8 cellular contexts compared by ENCODE assay signal in genomic region chrX:155048997-155049619, GRCh38. TPM values are rescaled to one million over a fixed set of nuclear protein-coding genes. Genes with fewer than 3 reads are reported as not detected.
DNase-seq lines count a peak whose midpoint lies in the region; ATAC-seq and TF ChIP-seq lines count a peak whose summit lies in the region.

No MANE protein-coding gene starts in this region.

- CTCF ChIA-PET in AG04450 (lab: Charles Lee), result interaction anchor here (0.7 to 1.9 kb wide), 9 partner anchors 8 to 69 kb away, joined by 3 to 11 read pairs (median 4); no protein-coding TSS in a partner anchor

- H3K36me3 ChIP-seq in left ventricle myocardium inferior (peaks cover 23% of the 10 kb centered on the region), gastrocnemius medialis (no peaks in the 10 kb centered on the region)

- DNase-seq in AG04450 (ENCODE audit: low read depth, low spot score) (no peak), NCI-H748 (lab: John Stamatoyannopoulos, UW; ENCODE audit: unreplicated experiment) (peak; percentile 55), left ventricle myocardium inferior (no peak), gastrocnemius medialis (peak in 1 of 2 donors; percentile 50), HK-2 (ENCODE audit: unreplicated experiment) (no peak), NCI-H187 treated with DMSO at 0.1 percent for 48 hours (lab: John Stamatoyannopoulos, UW) (no peak)
- peak; percentile 33 for DNase-seq in activated naive CD4-positive, alpha-beta T cell treated with anti-CD3 and anti-CD28 coated beads, Interleukin-2, amount 50 U/mL, for 16 hours

- peaks cover 38% of the 10 kb centered on the region for H3K4me1 ChIP-seq in left ventricle myocardium inferior
- H3K4me1 ChIP-seq in gastrocnemius medialis, result peaks cover 13 to 24% of the 10 kb centered on the region in 2 donors

- POLR2A ChIA-PET in AG04450 (lab: Yijun Ruan, JAX), result no interaction called here

- TF ChIP-seq POLR2A in gastrocnemius medialis (IDR thresholded peaks at IDR 0.05), result no peak

- H3K27me3 ChIP-seq in AG04450 (ENCODE audit: control insufficient read depth, insufficient read depth, low read length), result no peaks in the 10 kb centered on the region
- H3K27me3 ChIP-seq in left ventricle myocardium inferior (ENCODE audit: low read depth), result no peaks in the 10 kb centered on the region
- no peaks in the 10 kb centered on the region for H3K27me3 ChIP-seq in gastrocnemius medialis

- TF ChIP-seq CTCF in AG04450 (IDR thresholded peaks at IDR 0.05; ENCODE audit: low read depth, low read length) (peak; percentile 68), GM12872 (IDR thresholded peaks at IDR 0.05; ENCODE audit: insufficient read depth, low read depth, low read length) (peak; percentile 69), left ventricle myocardium inferior (IDR thresholded peaks at IDR 0.05; ENCODE audit: borderline replicate concordance) (peak; percentile 68), gastrocnemius medialis (IDR thresholded peaks at IDR 0.05 in 4 of 5, conservative IDR thresholded peaks at IDR 0.05 in 1 of 5) (peak; percentile 22 to 62 (median 41))

- no peak overlapping the region for H3K4me3 ChIP-seq in AG04450 (ENCODE audit: low read depth, low read length)
- no peak overlapping the region for H3K4me3 ChIP-seq in left ventricle myocardium inferior
- no peak overlapping the region for H3K4me3 ChIP-seq in gastrocnemius medialis

- H3K27ac ChIP-seq in AG04450 (ENCODE audit: low read depth, low read length), result no peak overlapping the region
- H3K27ac ChIP-seq in left ventricle myocardium inferior (replicated peaks), result no peak overlapping the region
- peak overlapping the region; percentile 67 to 78 (median 76) for H3K27ac ChIP-seq in gastrocnemius medialis

- no peaks in the 10 kb centered on the region for H3K9me3 ChIP-seq in AG04450 (ENCODE audit: control insufficient read depth, insufficient read depth, low read length)
- H3K9me3 ChIP-seq in left ventricle myocardium inferior (replicated peaks), result no peaks in the 10 kb centered on the region
- H3K9me3 ChIP-seq in gastrocnemius medialis, result no peaks in the 10 kb centered on the region

- in situ Hi-C loops in gastrocnemius medialis (cut with MboI; ENCODE audit: low sequenced_read_pairs in 4 of 4), result no loop called here

- peak; percentile 30 to 42 for ATAC-seq in gastrocnemius medialis

- intact Hi-C loops in left ventricle myocardium inferior (cut with micrococcal nuclease) (no loop called here), gastrocnemius medialis (cut with DNase I; ENCODE audit: low total_unique reads) (loop anchor here (2.0 kb wide), 1 partner anchor 22 kb away; the partner anchor contains the start of gene FUNDC2)

RNA-seq across cellular contexts. Expression of gene CMC4, which starts 21.8 kb away (rescaled TPM):
- polyA plus RNA-seq in AG04450 (2011; rRNA removed), result 9.9 and 10.1 TPM in 2 replicates
- 1.2 and 2.0 TPM in 2 replicates for polyA minus RNA-seq in AG04450 (2011; rRNA and poly(A)+ RNA removed)
- 28.1 TPM for total RNA-seq in left ventricle myocardium inferior
- total RNA-seq in gastrocnemius medialis, result 10 to 100 TPM; 13.0 to 32.1 (median 26.3) TPM

RNA-seq across cellular contexts. Expression of gene MTCP1, which starts 21.8 kb away (rescaled TPM):
- polyA plus RNA-seq in AG04450 (2011; rRNA removed), result 10.5 and 17.4 TPM in 2 replicates
- polyA minus RNA-seq in AG04450 (2011; rRNA and poly(A)+ RNA removed), result 1.9 and 3.2 TPM in 2 replicates
- total RNA-seq in left ventricle myocardium inferior (56.9 TPM), gastrocnemius medialis (1 to 10 TPM in 1 of 4 donors, under 1 TPM in 2, not detected in 1; 0.31 to 2.2 (median 0.93) TPM)

RNA-seq across cellular contexts. Expression of gene BRCC3, which starts 22.2 kb away (rescaled TPM):
- polyA plus RNA-seq in AG04450 (2011; rRNA removed), result 18.7 and 23.0 TPM in 2 replicates
- polyA minus RNA-seq in AG04450 (2011; rRNA and poly(A)+ RNA removed), result 19.6 and 20.1 TPM in 2 replicates
- total RNA-seq in left ventricle myocardium inferior (17.0 TPM), gastrocnemius medialis (10 to 100 TPM in 2 of 4 donors, 1 to 10 TPM in 2; 8.8 to 15.9 (median 10.6) TPM)

RNA-seq across cellular contexts. Expression of gene FUNDC2, which starts 22.5 kb away (rescaled TPM):
- polyA plus RNA-seq in AG04450 (2011; rRNA removed), result 83.9 and 93.0 TPM in 2 replicates
- 16.6 and 18.2 TPM in 2 replicates for polyA minus RNA-seq in AG04450 (2011; rRNA and poly(A)+ RNA removed)
- total RNA-seq in left ventricle myocardium inferior (364 TPM), gastrocnemius medialis (100 to 1,000 TPM; 141 to 267 (median 183) TPM)

RNA-seq across cellular contexts. Expression of gene F8, which starts 26.6 kb away (rescaled TPM):
- polyA plus RNA-seq in AG04450 (2011; rRNA removed), result 1.4 and 1.8 TPM in 2 replicates
- polyA minus RNA-seq in AG04450 (2011; rRNA and poly(A)+ RNA removed), result 0.92 and 1.5 TPM in 2 replicates
- total RNA-seq in left ventricle myocardium inferior (49.7 TPM), gastrocnemius medialis (10 to 100 TPM; 23.3 to 33.7 (median 28.2) TPM)

Comparison
In these comparisons a context has a peak if more than half of its experiments do, and no peak if none do; other contexts are left out.
1. DNase-seq: peak in NCI-H748 (single experiment) and activated naive CD4-positive, alpha-beta T cell treated with anti-CD3 and anti-CD28 coated beads, Interleukin-2, amount 50 U/mL, for 16 hours (single experiment); none in AG04450 (single experiment), left ventricle myocardium inferior (single experiment), HK-2 (single experiment) and NCI-H187 treated with DMSO at 0.1 percent for 48 hours (single experiment).
2. H3K27ac ChIP-seq: peak in gastrocnemius medialis (4 of 4); none in AG04450 (single experiment) and left ventricle myocardium inferior (single experiment).
3. RNA of gene MTCP1, which starts 21.8 kb away (total RNA-seq): 56.9 TPM in left ventricle myocardium inferior (single experiment); 0.31 to 2.2 TPM in gastrocnemius medialis; every median in the first group is over 10 times any median in the second.
4. Peak in every context shown above with its lines, with median percentiles within 50 percentile points of each other: CTCF ChIP-seq.